ENCODE assay signal across 1 cellular context in genomic region chr7:55423277-55423711, GRCh38.
TF ChIP-seq lines count a peak whose summit lies in the region.

No MANE protein-coding gene starts in this region.

TF ChIP-seq in GM23338, 12 proteins besides CTCF, POLR2A, EP300 and RAD21 (continued from another document):
- TF ChIP-seq ZNF462 (CRISPR knock-in tag; IDR thresholded peaks at IDR 0.05) (no peak), ZNF114 (CRISPR knock-in tag; IDR thresholded peaks at IDR 0.05) (no peak), CREB1 (CRISPR knock-in tag; IDR thresholded peaks at IDR 0.05; ENCODE audit: low read depth) (no peak), ETS1 (IDR thresholded peaks at IDR 0.05) (no peak), JUNB (IDR thresholded peaks at IDR 0.05; ENCODE audit: unreplicated experiment) (no peak), EZH2 (IDR thresholded peaks at IDR 0.05; ENCODE audit: low read depth, unreplicated experiment) (no peak)
